12 cellular contexts compared by ENCODE assay signal in genomic region chr13:78604782-78605611, GRCh38. TPM values are rescaled to one million over a fixed set of nuclear protein-coding genes. Genes with fewer than 3 reads are reported as not detected.
DNase-seq lines count a peak whose midpoint lies in the region; ATAC-seq and TF ChIP-seq lines count a peak whose summit lies in the region.
"Had no signal": no experiment of that assay in that cellular context is flagged by ENCODE, and none has a peak within 500 bp of the region (broad histone marks: within the 10 kb centered on the region; RNA-seq: fewer than 3 reads in every experiment).

No MANE protein-coding gene starts in this region.

- H3K27me3 ChIP-seq in A673 (replicated peaks; ENCODE audit: insufficient read depth, low read depth, low read length, poor library complexity) (peaks cover 88% of the 10 kb centered on the region), GM23338 (ENCODE audit: insufficient read depth) (peaks cover 97% of the 10 kb centered on the region)
- H3K27me3 ChIP-seq: SJCRH30 had no signal

- no peaks in the 10 kb centered on the region; the same call in 2 of the 3 replicates for H3K36me3 Mint-ChIP-seq in GM23338 (ENCODE audit: low read depth)

- peak overlapping the region; percentile 73 for H3K4me3 Mint-ChIP-seq in GM23338

- BruUV-seq in A673 (replicated peaks; lab: Mats Ljungman, UMichigan): no TSS peak

- H3K9me3 ChIP-seq in A673 (ENCODE audit: low read depth, low read length, poor library complexity, severe bottlenecking): no peaks in the 10 kb centered on the region
- H3K9me3 ChIP-seq: SJCRH30 had no signal

- H3K4me1 ChIP-seq in A673 (ENCODE audit: insufficient read depth, low read length, poor library complexity, severe bottlenecking) (peaks cover 30% of the 10 kb centered on the region), GM23338 (ENCODE audit: insufficient read depth) (peaks cover 58% of the 10 kb centered on the region)

- no peak overlapping the region for H2AFZ ChIP-seq in GM23338

- no peaks in the 10 kb centered on the region for H3K36me3 ChIP-seq in A673 (ENCODE audit: insufficient read depth, low read length, poor library complexity, severe bottlenecking)
- H3K36me3 ChIP-seq in GM23338 (ENCODE audit: insufficient read depth): no peaks in the 10 kb centered on the region
- H3K36me3 ChIP-seq: BLaER1 treated with 17β-estradiol and CSF1 and Interleukin-3, amounts not matched to agents 10 nM and 100 nM had no signal

- DNase-seq in A673 (ENCODE audit: low spot score) (peak; percentile 76), GM23338 (ENCODE audit: low spot score) (peak; percentile 79), NCI-H2171 (lab: John Stamatoyannopoulos, UW) (peak; percentile 80), epithelial cell of esophagus (ENCODE audit: low read depth) (peak; percentile 62), dedifferentiated amniotic fluid mesenchymal stem cell (ENCODE audit: extremely low spot score) (no peak), NCI-H2227 treated with DMSO at 0.1 percent for 48 hours (lab: John Stamatoyannopoulos, UW) (no peak)
- no peak for DNase-seq in stimulated activated CD4-positive, alpha-beta T cell treated with anti-CD3 and anti-CD28 coated beads, Interleukin-2, amount 100 ng/mL, for 48 hours
- DNase-seq: activated CD8-positive, alpha-beta memory T cell treated with anti-CD3 and anti-CD28 coated beads for 24 hours had no signal

- CTCF ChIA-PET in A673 (lab: Charles Lee): interaction anchor here (0.6 kb wide), 1 partner anchor 941 kb away, joined by 4 read pairs; no protein-coding TSS in a partner anchor

- ATAC-seq in GM23338 (peak; percentile 4), HG03108 (IDR thresholded peaks at IDR 0.05; ENCODE audit: unreplicated experiment) (no peak)

- H3K27me3 Mint-ChIP-seq in GM23338 (ENCODE audit: insufficient read depth, low read depth, poor library complexity): peaks cover 95% of the 10 kb centered on the region

- H3K9me2 ChIP-seq in GM23338 (ENCODE audit: insufficient read depth): no peaks in the 10 kb centered on the region

- no peaks in the 10 kb centered on the region for H3K79me2 ChIP-seq in GM23338 (replicated peaks; ENCODE audit: insufficient read depth)

- peaks cover 34% of the 10 kb centered on the region for H3F3A ChIP-seq in GM23338 (replicated peaks; ENCODE audit: low read depth)

- H3K27ac ChIP-seq in A673 (ENCODE audit: low read depth, low read length, poor library complexity, severe bottlenecking) (no peak overlapping the region), GM23338 (ENCODE audit: low read depth) (no peak overlapping the region)
- H3K27ac ChIP-seq: BLaER1 treated with 17β-estradiol and CSF1 and Interleukin-3, amounts not matched to agents 10 nM and 100 nM; SJCRH30 had no signal

- H4K20me1 ChIP-seq in GM23338 (replicated peaks; ENCODE audit: insufficient read depth): peaks cover 28% of the 10 kb centered on the region

- TF ChIP-seq CTCF in A673 (conservative IDR thresholded peaks at IDR 0.05; ENCODE audit: low read depth, low read length): no peak; the same call in 1 of the 2 replicates
- peak; percentile 20 to 33; a peak in 3 of 4 replicates for TF ChIP-seq CTCF in GM23338 (conservative IDR thresholded peaks at IDR 0.05; ENCODE audit: low read depth in 2 of 2)
- peak; percentile 3 for TF ChIP-seq CTCF in epithelial cell of esophagus (IDR thresholded peaks at IDR 0.05; ENCODE audit: insufficient read depth, low read depth, low read length, missing control alignments)

- intact Hi-C loops in A673 (cut with micrococcal nuclease; ENCODE audit: unreplicated experiment): loop anchor here (5.0 to 10.0 kb wide), 3 partner anchors 187 to 930 kb away; no protein-coding TSS in a partner anchor

- peaks cover 4% of the 10 kb centered on the region for H3K9me3 Mint-ChIP-seq in GM23338

- peaks cover 63% of the 10 kb centered on the region for H3K4me1 Mint-ChIP-seq in GM23338

- H3K27ac Mint-ChIP-seq in GM23338: no peak overlapping the region

- H3K4me3 ChIP-seq in A673 (ENCODE audit: low read depth, low read length, poor library complexity, severe bottlenecking) (peak overlapping the region; percentile 63), GM23338 (peak overlapping the region; percentile 50), epithelial cell of esophagus (ENCODE audit: low read length) (no peak overlapping the region)
- H3K4me3 ChIP-seq: BLaER1 treated with 17β-estradiol and CSF1 and Interleukin-3, amounts not matched to agents 10 nM and 100 nM had no signal

- POLR2A ChIA-PET in A673 (lab: Charles Lee; ENCODE audit: low non-redundant PET): interaction anchor here (0.6 kb wide), 1 partner anchor 747 kb away, joined by 6 read pairs; no protein-coding TSS in a partner anchor

- peak overlapping the region; percentile 75 for H3K4me2 ChIP-seq in GM23338
- H3K4me2 ChIP-seq: BLaER1 treated with 17β-estradiol and CSF1 and Interleukin-3, amounts not matched to agents 10 nM and 100 nM had no signal

TF ChIP-seq in GM23338, 12 proteins besides CTCF, POLR2A, EP300 and RAD21:
- TF ChIP-seq ZNF462 (CRISPR knock-in tag; IDR thresholded peaks at IDR 0.05) (no peak), EZH2 (IDR thresholded peaks at IDR 0.05; ENCODE audit: low read depth, unreplicated experiment) (peak; percentile 65)

RNA-seq across cellular contexts. Expression of gene POU4F1, which starts 1.6 kb away (rescaled TPM):
- 12.6 and 16.8 TPM in 2 replicates for total RNA-seq in A673 (2021)
- 0.03 TPM in 1 of 2 replicates, not detected in the other for total RNA-seq in GM23338 (2014; rRNA removed; shearing (Covaris generic))
- polyA plus RNA-seq in GM23338 (2016; fragmentation: Nextera tagmentation; extraction: Ambion mirVana): 0.05 and 0.14 TPM in 2 replicates
- polyA plus RNA-seq: neural cell had no signal

RNA-seq across cellular contexts. Expression of gene OBI1, which starts 54.0 kb away (rescaled TPM):
- 24.2 and 24.3 TPM in 2 replicates for total RNA-seq in A673 (2021)
- total RNA-seq in GM23338 (2014; rRNA removed; shearing (Covaris generic)): 8.7 and 11.1 TPM in 2 replicates
- polyA plus RNA-seq in GM23338 (2016; fragmentation: Nextera tagmentation; extraction: Ambion mirVana): 6.7 and 8.2 TPM in 2 replicates

Comparison
In these comparisons a context has a peak if more than half of its experiments do, and no peak if none do; other contexts are left out.
1. DNase-seq: peak in A673 (single experiment), GM23338 (single experiment), NCI-H2171 (single experiment) and epithelial cell of esophagus (single experiment); none in stimulated activated CD4-positive, alpha-beta T cell treated with anti-CD3 and anti-CD28 coated beads, Interleukin-2, amount 100 ng/mL, for 48 hours (0 of 2), dedifferentiated amniotic fluid mesenchymal stem cell (single experiment) and NCI-H2227 treated with DMSO at 0.1 percent for 48 hours (single experiment).
2. RNA of gene POU4F1, which starts 1.6 kb away (total RNA-seq): 12.6 to 16.8 TPM in A673; 0.03 TPM in GM23338; every median in the first group is over 10 times any median in the second.